In genomic region chr16:19649980-19650379, GRCh38 we compare ENCODE assay signal across 27 cellular contexts.
"Had no signal": no experiment of that assay in that cellular context is flagged by ENCODE, and none has a peak within 500 bp of the region (broad histone marks: within the 10 kb centered on the region; RNA-seq: fewer than 3 reads in every experiment).

No MANE protein-coding gene starts in this region.

- H3K4me3 Mint-ChIP-seq: mesothelial cell of epicardium; naive B cell; natural killer cell; nephron progenitor cell; neural progenitor cell; stimulated activated naive B cell treated with anti-CD40 and anti-IgM and Interleukin-4, amounts not matched to agents 10 μg/mL and 1 μg/mL and 100 μg/mL, for 72 hours had no signal

- H3K27ac ChIP-seq: left ventricle myocardium inferior, neural progenitor cell, neutrophil, parathyroid adenoma, right atrium auricular region, right lobe of liver, skin epidermis, stomach, testis, thyroid gland, transverse colon, upper lobe of left lung, vagina had no signal

- H3K4me1 ChIP-seq: right lobe of liver, stomach, transverse colon, upper lobe of left lung, vagina had no signal

- H3K4me1 Mint-ChIP-seq: mesothelial cell of epicardium; naive B cell; natural killer cell; stimulated activated naive B cell treated with anti-CD40 and anti-IgM and Interleukin-4, amounts not matched to agents 10 μg/mL and 1 μg/mL and 100 μg/mL, for 72 hours had no signal

- DNase-seq: islet precursor cell; left ventricle myocardium inferior; mesendoderm; naive B cell; natural killer cell; nephron progenitor cell; occipital lobe; right lobe of liver; stimulated activated CD4-positive, alpha-beta T cell treated with anti-CD3 and anti-CD28 coated beads, Interleukin-12 subunit alpha, Interleukin-12 subunit beta, amount 100 ng/mL, for 4 hours; stimulated activated CD4-positive, alpha-beta T cell treated with anti-CD3 and anti-CD28 coated beads, Interleukin-15, amount 100 ng/mL, for 24 hours; stimulated activated CD4-positive, alpha-beta T cell treated with anti-CD3 and anti-CD28 coated beads, Interleukin-2, amount 100 ng/mL, for 24 hours; stimulated activated CD4-positive, alpha-beta T cell treated with anti-CD3 and anti-CD28 coated beads, Interleukin-4, amount 100 ng/mL, for 1 hour; stimulated activated naive B cell treated with anti-CD40 and anti-IgM and Interleukin-4, amounts not matched to agents 10 μg/mL and 1 μg/mL and 100 μg/mL, for 72 hours; stimulated activated naive CD8-positive, alpha-beta T cell treated with anti-CD3 and anti-CD28 coated beads, Interleukin-15, Interleukin-2, amounts not matched to agents 100 U/mL and 50 U/mL, for 24 hours; stomach; testis; thyroid gland; transverse colon; upper lobe of left lung had no signal

- ATAC-seq: natural killer cell; right lobe of liver; stimulated activated naive B cell treated with anti-CD40 and anti-IgM and Interleukin-4, amounts not matched to agents 10 μg/mL and 1 μg/mL and 100 μg/mL, for 72 hours; stimulated activated naive CD8-positive, alpha-beta T cell treated with anti-CD3 and anti-CD28 coated beads, Interleukin-15, Interleukin-2, amounts not matched to agents 100 U/mL and 50 U/mL, for 24 hours had no signal

- H3K9me3 ChIP-seq: left ventricle myocardium inferior, neutrophil, right atrium auricular region, right lobe of liver, stomach, testis, thyroid gland, transverse colon, upper lobe of left lung, vagina had no signal

- H3K27ac Mint-ChIP-seq: mesothelial cell of epicardium; natural killer cell; nephron progenitor cell; neural progenitor cell; stimulated activated naive B cell treated with anti-CD40 and anti-IgM and Interleukin-4, amounts not matched to agents 10 μg/mL and 1 μg/mL and 100 μg/mL, for 72 hours had no signal

- H3K27me3 Mint-ChIP-seq: naive B cell; stimulated activated naive B cell treated with anti-CD40 and anti-IgM and Interleukin-4, amounts not matched to agents 10 μg/mL and 1 μg/mL and 100 μg/mL, for 72 hours had no signal

- H3K27me3 ChIP-seq: neural progenitor cell, neutrophil, right atrium auricular region, right lobe of liver, stomach, testis, thyroid gland, transverse colon, upper lobe of left lung, vagina had no signal

- H3K9me3 Mint-ChIP-seq: mesothelial cell of epicardium; naive B cell; natural killer cell; nephron progenitor cell; neural progenitor cell; stimulated activated naive B cell treated with anti-CD40 and anti-IgM and Interleukin-4, amounts not matched to agents 10 μg/mL and 1 μg/mL and 100 μg/mL, for 72 hours had no signal

- H3K4me3 ChIP-seq: left ventricle myocardium inferior, lung, neural progenitor cell, right atrium auricular region, right lobe of liver, skin epidermis, stomach, testis, thyroid gland, transverse colon, upper lobe of left lung, vagina had no signal

- H3K79me2 ChIP-seq: parathyroid adenoma had no signal

- H2AFZ ChIP-seq: neural progenitor cell, parathyroid adenoma had no signal

- H3K4me2 ChIP-seq: neural progenitor cell had no signal
